8 cellular contexts compared by ENCODE assay signal in genomic region chrX:37350034-37350365, GRCh38. TPM values are rescaled to one million over a fixed set of nuclear protein-coding genes. Genes with fewer than 3 reads are reported as not detected.
DNase-seq lines count a peak whose midpoint lies in the region; ATAC-seq and TF ChIP-seq lines count a peak whose summit lies in the region.

No MANE protein-coding gene starts in this region.

- peak overlapping the region; percentile 62 for H3K27ac ChIP-seq in VCaP

- TF ChIP-seq CTCF in VCaP (conservative IDR thresholded peaks at IDR 0.05): no peak

- intact Hi-C loops in left cardiac atrium (cut with DNase I): no loop called here

- ATAC-seq in left cardiac atrium (peak; percentile 24 to 52), GM18907 (IDR thresholded peaks at IDR 0.05; ENCODE audit: unreplicated experiment) (no peak), GM19452 (IDR thresholded peaks at IDR 0.05; ENCODE audit: unreplicated experiment) (no peak)

- DNase-seq in GM03348 (ENCODE audit: low spot score) (peak; percentile 10), left cardiac atrium (peak; percentile 21), renal cortical epithelial cell (ENCODE audit: low read depth) (peak; percentile 19), middle frontal gyrus (ENCODE audit: extremely low spot score, low spot score) (no peak), HuH-7 (ENCODE audit: low spot score) (no peak)

RNA-seq across cellular contexts. Expression of gene PRRG1, which starts 0.8 kb away (rescaled TPM):
- total RNA-seq in left cardiac atrium: 10 to 100 TPM; 11.1 to 13.9 TPM
- total RNA-seq in renal cortical epithelial cell: 46.0 and 83.3 TPM in 2 replicates

Comparison
In these comparisons a context has a peak if more than half of its experiments do, and no peak if none do; other contexts are left out.
1. DNase-seq: peak in GM03348 (single experiment), left cardiac atrium (single experiment) and renal cortical epithelial cell (single experiment); none in middle frontal gyrus (single experiment) and HuH-7 (single experiment).
2. ATAC-seq: peak in left cardiac atrium (2 of 2); none in GM18907 (single experiment) and GM19452 (single experiment).